In the genomic region with DNA sequence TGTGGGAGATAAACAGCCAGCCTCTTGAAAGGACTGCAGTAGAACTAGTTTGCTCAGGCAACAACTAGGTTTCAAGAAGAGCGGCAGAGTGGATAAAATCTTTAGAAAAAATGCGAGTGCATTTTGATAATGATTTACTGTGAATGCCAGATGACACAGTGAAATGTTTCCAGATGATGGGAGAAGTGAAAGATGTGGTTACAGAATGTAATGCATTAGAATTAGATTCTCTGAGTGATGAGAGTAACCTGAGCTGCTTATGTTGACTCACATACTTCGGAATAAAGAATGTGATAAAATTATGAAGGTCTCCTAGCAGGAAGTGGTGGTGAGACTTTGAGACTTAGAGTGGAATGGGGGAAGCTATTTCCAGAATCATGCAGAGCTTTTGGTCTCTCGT, we compare ENCODE assay signal across 12 cellular contexts.
DNase-seq lines count a peak whose midpoint lies in the region; ATAC-seq and TF ChIP-seq lines count a peak whose summit lies in the region.
"Had no signal": no experiment of that assay in that cellular context is flagged by ENCODE, and none has a peak within 500 bp of the region (broad histone marks: within the 10 kb centered on the region; RNA-seq: fewer than 3 reads in every experiment).

No MANE protein-coding gene starts in this region.

- H3K4me2 ChIP-seq in skeletal muscle satellite cell (ENCODE audit: low read length) = peak overlapping the region; percentile 58

- no peak for TF ChIP-seq EP300 in sigmoid colon (IDR thresholded peaks at IDR 0.05)

- DNase-seq in NCI-H187 treated with DMSO at 0.1 percent for 48 hours (lab: John Stamatoyannopoulos, UW) = peak; percentile 10
- DNase-seq in choroid plexus epithelial cell (ENCODE audit: low read depth) = peak; percentile 80
- no peak for DNase-seq in CD14-positive monocyte (ENCODE audit: low spot score)
- no peak for DNase-seq in right lobe of liver
- DNase-seq in sigmoid colon = no peak
- DNase-seq: erythroblast; NCI-H1417 treated with DMSO at 0.1 percent for 48 hours; stimulated activated CD4-positive, alpha-beta T cell treated with anti-CD3 and anti-CD28 coated beads, Interleukin-12 subunit alpha, Interleukin-12 subunit beta, amount 100 ng/mL, for 4 hours had no signal

- TF ChIP-seq CTCF in choroid plexus epithelial cell (conservative IDR thresholded peaks at IDR 0.05; ENCODE audit: low read depth, low read length) (no peak), CD14-positive monocyte (IDR thresholded peaks at IDR 0.05) (no peak), right lobe of liver (IDR thresholded peaks at IDR 0.05) (no peak), sigmoid colon (IDR thresholded peaks at IDR 0.05) (no peak)

- H3K4me3 Mint-ChIP-seq in CD14-positive monocyte = no peak overlapping the region
- H3K4me3 Mint-ChIP-seq: activated naive CD4-positive, alpha-beta T cell treated with anti-CD3 and anti-CD28 coated beads, Interleukin-2, amount 50 U/mL, for 24 hours; stimulated activated naive CD8-positive, alpha-beta T cell treated with anti-CD3 and anti-CD28 coated beads, Interleukin-15, Interleukin-2, amounts not matched to agents 100 ng/mL and 50 ng/mL, for 24 hours had no signal

- 66% methylated on average over 4 of the region's 4 CpGs for WGBS in right lobe of liver (ENCODE audit: insufficient coverage, low coverage, low lambda C conversion rate, missing lambda C conversion rate)
- 68 to 88% methylated on average over 4 of the region's 4 CpGs for WGBS in sigmoid colon, 2 donors

- intact Hi-C loops in CD14-positive monocyte (cut with micrococcal nuclease) (no loop called here), right lobe of liver (cut with DNase I) (no loop called here), sigmoid colon (cut with DNase I) (no loop called here)

- no peaks in the 10 kb centered on the region for H3K36me3 ChIP-seq in skeletal muscle satellite cell (ENCODE audit: insufficient read depth, low read length)
- no peaks in the 10 kb centered on the region for H3K36me3 ChIP-seq in right lobe of liver
- H3K36me3 ChIP-seq in sigmoid colon = no peaks in the 10 kb centered on the region

- no peaks in the 10 kb centered on the region for H3K27me3 ChIP-seq in skeletal muscle satellite cell (ENCODE audit: control insufficient read depth, insufficient read depth, low read length)
- no peaks in the 10 kb centered on the region for H3K27me3 ChIP-seq in right lobe of liver
- H3K27me3 ChIP-seq in sigmoid colon = no peaks in the 10 kb centered on the region

- H3K9me3 ChIP-seq in skeletal muscle satellite cell (replicated peaks; ENCODE audit: low read length) (no peaks in the 10 kb centered on the region), right lobe of liver (no peaks in the 10 kb centered on the region), sigmoid colon (no peaks in the 10 kb centered on the region)

- peak overlapping the region; percentile 7 for H3K9ac ChIP-seq in skeletal muscle satellite cell (ENCODE audit: low read depth, low read length)

- H3K27ac Mint-ChIP-seq in CD14-positive monocyte = no peak overlapping the region
- H3K27ac Mint-ChIP-seq: activated naive CD4-positive, alpha-beta T cell treated with anti-CD3 and anti-CD28 coated beads, Interleukin-2, amount 50 U/mL, for 24 hours; stimulated activated naive CD8-positive, alpha-beta T cell treated with anti-CD3 and anti-CD28 coated beads, Interleukin-15, Interleukin-2, amounts not matched to agents 100 ng/mL and 50 ng/mL, for 24 hours had no signal

- H3K4me3 ChIP-seq in choroid plexus epithelial cell (ENCODE audit: low read depth, low read length) (no peak overlapping the region), skeletal muscle satellite cell (ENCODE audit: low read length) (no peak overlapping the region), right lobe of liver (no peak overlapping the region), sigmoid colon (no peak overlapping the region)

- H3K9me3 Mint-ChIP-seq in CD14-positive monocyte = peaks cover 0 to 7% (median 3%) of the 10 kb centered on the region in 7 donors
- H3K9me3 Mint-ChIP-seq: activated naive CD4-positive, alpha-beta T cell treated with anti-CD3 and anti-CD28 coated beads, Interleukin-2, amount 50 U/mL, for 24 hours had no signal

- TF ChIP-seq POLR2A in right lobe of liver (IDR thresholded peaks at IDR 0.05) = no peak
- no peak for TF ChIP-seq POLR2A in sigmoid colon (IDR thresholded peaks at IDR 0.05)

- ATAC-seq in GM19468 (IDR thresholded peaks at IDR 0.05; ENCODE audit: extremely low read depth, unreplicated experiment) (peak; percentile 47), right lobe of liver (no peak)

- H3K27ac ChIP-seq in right lobe of liver = no peak overlapping the region
- H3K27ac ChIP-seq in sigmoid colon = no peak overlapping the region

- H3K27me3 Mint-ChIP-seq in CD14-positive monocyte (ENCODE audit: low read depth in 3 of 3) = peaks cover 0 to 2% (median 2%) of the 10 kb centered on the region in 3 donors
- H3K27me3 Mint-ChIP-seq: activated naive CD4-positive, alpha-beta T cell treated with anti-CD3 and anti-CD28 coated beads, Interleukin-2, amount 50 U/mL, for 24 hours; stimulated activated naive CD8-positive, alpha-beta T cell treated with anti-CD3 and anti-CD28 coated beads, Interleukin-15, Interleukin-2, amounts not matched to agents 100 ng/mL and 50 ng/mL, for 24 hours had no signal

- H3K36me3 Mint-ChIP-seq in CD14-positive monocyte = no peaks in the 10 kb centered on the region
- H3K36me3 Mint-ChIP-seq: activated naive CD4-positive, alpha-beta T cell treated with anti-CD3 and anti-CD28 coated beads, Interleukin-2, amount 50 U/mL, for 24 hours had no signal

- no peaks in the 10 kb centered on the region for H3K4me1 Mint-ChIP-seq in CD14-positive monocyte
- H3K4me1 Mint-ChIP-seq: activated naive CD4-positive, alpha-beta T cell treated with anti-CD3 and anti-CD28 coated beads, Interleukin-2, amount 50 U/mL, for 24 hours had no signal

- H3K4me1 ChIP-seq in skeletal muscle satellite cell (ENCODE audit: control insufficient read depth, insufficient read depth, low read length) (peaks cover 23% of the 10 kb centered on the region), right lobe of liver (no peaks in the 10 kb centered on the region), sigmoid colon (no peaks in the 10 kb centered on the region)

Comparison
In these comparisons a context has a peak if more than half of its experiments do, and no peak if none do; other contexts are left out.
1. DNase-seq: peak in NCI-H187 treated with DMSO at 0.1 percent for 48 hours (single experiment) and choroid plexus epithelial cell (single experiment); none in CD14-positive monocyte (single experiment), right lobe of liver (0 of 3) and sigmoid colon (single experiment).